ENCODE assay signal across 8 cellular contexts in the genomic region with DNA sequence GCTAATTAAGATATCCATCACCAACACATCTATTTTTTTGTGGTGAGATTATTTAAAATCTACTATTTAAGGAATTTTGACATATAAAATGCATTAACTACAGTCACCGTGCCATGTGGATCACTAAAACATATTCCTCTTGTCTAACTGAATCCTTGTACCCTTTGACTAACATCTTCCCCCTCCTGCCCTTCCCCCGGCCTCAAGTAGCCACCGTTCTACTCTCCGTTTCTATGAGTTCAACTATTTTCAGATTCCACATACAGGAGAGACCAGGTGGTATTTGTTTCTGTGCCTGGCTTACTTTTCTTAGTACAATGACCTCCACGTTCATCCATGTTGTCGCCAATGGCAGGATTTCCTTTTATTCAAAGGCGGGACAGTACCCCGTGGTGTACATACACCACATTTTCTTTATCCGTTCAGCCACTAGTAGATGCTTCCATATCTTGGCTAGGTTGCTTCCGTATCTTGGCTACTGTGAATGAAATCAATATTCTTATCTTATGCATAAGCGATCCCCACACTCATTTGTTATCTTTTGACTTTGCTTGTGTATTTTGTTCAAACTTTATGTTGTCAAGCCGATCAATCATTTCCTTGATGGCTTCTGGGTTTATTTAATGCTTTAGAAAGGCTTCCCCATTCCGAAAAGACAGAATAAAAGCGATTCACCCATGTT.
DNase-seq lines count a peak whose midpoint lies in the region; ATAC-seq and TF ChIP-seq lines count a peak whose summit lies in the region.
"Had no signal": no experiment of that assay in that cellular context is flagged by ENCODE, and none has a peak within 500 bp of the region (broad histone marks: within the 10 kb centered on the region; RNA-seq: fewer than 3 reads in every experiment).

No MANE protein-coding gene starts in this region.

- peak overlapping the region; percentile 54 for H3K4me3 Mint-ChIP-seq in activated naive CD8-positive, alpha-beta T cell treated with anti-CD3 and anti-CD28 coated beads, Interleukin-2, amount 10 ng/mL, durations not matched to agents 7 days and 5 days
- H3K4me3 Mint-ChIP-seq in stimulated activated memory B cell treated with anti-CD40 and anti-IgM and Interleukin-4, amounts not matched to agents 10 μg/mL and 1 μg/mL and 100 μg/mL, for 72 hours: peak overlapping the region; percentile 79

- peak overlapping the region; percentile 41 for H3K4me3 ChIP-seq in IMR-90 (ENCODE audit: insufficient read depth, low read depth, low read length)

- H3K23ac ChIP-seq in IMR-90 (ENCODE audit: low read depth, low read length): no peak overlapping the region

- H2AFZ ChIP-seq in IMR-90 (replicated peaks; ENCODE audit: low read length, poor library complexity): peak overlapping the region; percentile 87

- no peak overlapping the region for H2AK9ac ChIP-seq in IMR-90 (replicated peaks; ENCODE audit: low read depth, low read length, poor library complexity)

- H3K27me3 Mint-ChIP-seq in activated naive CD8-positive, alpha-beta T cell treated with anti-CD3 and anti-CD28 coated beads, Interleukin-2, amount 10 ng/mL, durations not matched to agents 7 days and 5 days: peaks cover 43% of the 10 kb centered on the region
- peaks cover 43% of the 10 kb centered on the region for H3K27me3 Mint-ChIP-seq in stimulated activated memory B cell treated with anti-CD40 and anti-IgM and Interleukin-4, amounts not matched to agents 10 μg/mL and 1 μg/mL and 100 μg/mL, for 72 hours

- no peak overlapping the region for H2BK20ac ChIP-seq in IMR-90 (ENCODE audit: low read depth, low read length)

- no peaks in the 10 kb centered on the region for H3K4me1 ChIP-seq in IMR-90 (ENCODE audit: control insufficient read depth, insufficient read depth, low read length)

- dilution Hi-C loops in IMR-90 (cut with HindIII; ENCODE audit: low sequenced_read_pairs, unreplicated experiment): no loop called here

- H3K4ac ChIP-seq in IMR-90 (ENCODE audit: low read depth, low read length): no peak overlapping the region

- no peak overlapping the region for H3K27ac Mint-ChIP-seq in activated naive CD8-positive, alpha-beta T cell treated with anti-CD3 and anti-CD28 coated beads, Interleukin-2, amount 10 ng/mL, durations not matched to agents 7 days and 5 days
- H3K27ac Mint-ChIP-seq in stimulated activated memory B cell treated with anti-CD40 and anti-IgM and Interleukin-4, amounts not matched to agents 10 μg/mL and 1 μg/mL and 100 μg/mL, for 72 hours: peak overlapping the region; percentile 55

- no peak for TF ChIP-seq POLR2A in IMR-90 (IDR thresholded peaks at IDR 0.05; ENCODE audit: low read depth, low read length)

- H2BK120ac ChIP-seq in IMR-90 (ENCODE audit: low read depth, low read length): no peak overlapping the region

- peaks cover 18% of the 10 kb centered on the region for H3K4me1 Mint-ChIP-seq in activated naive CD8-positive, alpha-beta T cell treated with anti-CD3 and anti-CD28 coated beads, Interleukin-2, amount 10 ng/mL, durations not matched to agents 7 days and 5 days
- peaks cover 25% of the 10 kb centered on the region for H3K4me1 Mint-ChIP-seq in stimulated activated memory B cell treated with anti-CD40 and anti-IgM and Interleukin-4, amounts not matched to agents 10 μg/mL and 1 μg/mL and 100 μg/mL, for 72 hours

- H4K20me1 ChIP-seq in IMR-90 (ENCODE audit: insufficient read depth, low read length): no peaks in the 10 kb centered on the region

- H3K14ac ChIP-seq in IMR-90 (replicated peaks; ENCODE audit: low read depth, low read length): no peak overlapping the region

- POLR2A ChIA-PET in IMR-90 (lab: Charles Lee; ENCODE audit: unreplicated experiment): no interaction called here
- POLR2A ChIA-PET in activated naive CD8-positive, alpha-beta T cell treated with anti-CD3 and anti-CD28 coated beads, Interleukin-2, amount 10 ng/mL, durations not matched to agents 7 days and 5 days (lab: Charles Lee): interaction anchor here (1.3 kb wide), 1 partner anchor 54 kb away, joined by 5 read pairs; no protein-coding TSS in a partner anchor

- no peaks in the 10 kb centered on the region for H3K79me1 ChIP-seq in IMR-90 (ENCODE audit: low read depth in 1 of 2, low read length in 2 of 2)

- peak overlapping the region; percentile 80 for H3K4me2 ChIP-seq in IMR-90 (ENCODE audit: low read depth, low read length)

- CTCF ChIA-PET in IMR-90 (lab: Yijun Ruan, JAX): interaction anchor here (0.5 to 3.0 kb wide), 10 partner anchors 14 to 392 kb away, joined by 3 to 27 read pairs (median 3); no protein-coding TSS in a partner anchor

- H3K9ac ChIP-seq in IMR-90 (ENCODE audit: low read depth, low read length): no peak overlapping the region

- H3K56ac ChIP-seq in IMR-90 (ENCODE audit: extremely low read depth, insufficient read depth, low read length): no peak overlapping the region; the same call in 1 of the 2 replicates

- H3K9me3 Mint-ChIP-seq in activated naive CD8-positive, alpha-beta T cell treated with anti-CD3 and anti-CD28 coated beads, Interleukin-2, amount 10 ng/mL, durations not matched to agents 7 days and 5 days: no peaks in the 10 kb centered on the region
- no peaks in the 10 kb centered on the region for H3K9me3 Mint-ChIP-seq in stimulated activated memory B cell treated with anti-CD40 and anti-IgM and Interleukin-4, amounts not matched to agents 10 μg/mL and 1 μg/mL and 100 μg/mL, for 72 hours
- H3K9me3 Mint-ChIP-seq: activated naive CD4-positive, alpha-beta T cell treated with anti-CD3 and anti-CD28 coated beads, Interleukin-2, amount 50 U/mL, for 72 hours had no signal

- no peak for TF ChIP-seq CTCF in IMR-90 (conservative IDR thresholded peaks at IDR 0.05; ENCODE audit: low read depth, low read length)

- H3K9me1 ChIP-seq in IMR-90 (ENCODE audit: insufficient read depth, low read length): no peaks in the 10 kb centered on the region

- no peaks in the 10 kb centered on the region for H3K36me3 Mint-ChIP-seq in activated naive CD8-positive, alpha-beta T cell treated with anti-CD3 and anti-CD28 coated beads, Interleukin-2, amount 10 ng/mL, durations not matched to agents 7 days and 5 days
- no peaks in the 10 kb centered on the region for H3K36me3 Mint-ChIP-seq in stimulated activated memory B cell treated with anti-CD40 and anti-IgM and Interleukin-4, amounts not matched to agents 10 μg/mL and 1 μg/mL and 100 μg/mL, for 72 hours
- H3K36me3 Mint-ChIP-seq: activated naive CD4-positive, alpha-beta T cell treated with anti-CD3 and anti-CD28 coated beads, Interleukin-2, amount 50 U/mL, for 72 hours had no signal

- DNase-seq in IMR-90 (no peak), islet precursor cell (peak; percentile 14)
- DNase-seq in activated naive CD8-positive, alpha-beta T cell treated with anti-CD3 and anti-CD28 coated beads, Interleukin-2, amount 10 ng/mL, durations not matched to agents 7 days and 5 days: no peak

- H4K8ac ChIP-seq in IMR-90 (ENCODE audit: low read depth in 2 of 2, low read length in 2 of 2): no peak overlapping the region

- H3K9me3 ChIP-seq in IMR-90 (ENCODE audit: control insufficient read depth, insufficient read depth, low read length): no peaks in the 10 kb centered on the region

- H3K27ac ChIP-seq in IMR-90 (ENCODE audit: insufficient read depth, low read length): no peak overlapping the region

- in situ Hi-C loops in IMR-90 (cut with MboI; ENCODE audit: low sequenced_read_pairs): loop anchor here (5.0 kb wide), 2 partner anchors 229 to 384 kb away; a partner anchor contains a TSS

- no peak overlapping the region for H4K91ac ChIP-seq in IMR-90 (ENCODE audit: insufficient read depth, low read depth, low read length)

- TF ChIP-seq RAD21 in IMR-90 (IDR thresholded peaks at IDR 0.05; ENCODE audit: low read length): no peak

- no peak overlapping the region for H2BK5ac ChIP-seq in IMR-90 (ENCODE audit: low read depth, low read length, poor library complexity, severe bottlenecking)

- BruUV-seq in IMR-90 (replicated peaks; lab: Mats Ljungman, UMichigan): no TSS peak

- ATAC-seq in IMR-90 (ENCODE audit: low read depth): no peak
- ATAC-seq in activated naive CD8-positive, alpha-beta T cell treated with anti-CD3 and anti-CD28 coated beads, Interleukin-2, amount 10 ng/mL, durations not matched to agents 7 days and 5 days (ENCODE audit: low read depth): no peak
- no peak for ATAC-seq in stimulated activated memory B cell treated with anti-CD40 and anti-IgM and Interleukin-4, amounts not matched to agents 10 μg/mL and 1 μg/mL and 100 μg/mL, for 72 hours
- ATAC-seq in HG02840 (IDR thresholded peaks at IDR 0.05; ENCODE audit: low FRiP score, unreplicated experiment): no peak
- ATAC-seq in GM21526 (IDR thresholded peaks at IDR 0.05; ENCODE audit: low FRiP score, unreplicated experiment): no peak
- ATAC-seq in HG02642 (IDR thresholded peaks at IDR 0.05; ENCODE audit: poor library complexity, unreplicated experiment): no peak

- H2AK5ac ChIP-seq in IMR-90 (ENCODE audit: low read depth, low read length): no peak overlapping the region

- 31% methylated on average over 3 of the region's 14 CpGs; no CpG with 5 or more reads in 1 of the 2 experiments for WGBS in IMR-90 (ENCODE audit: extremely low coverage in 2 of 2, insufficient read length in 1 of 2), 2 experiments

- H3K18ac ChIP-seq in IMR-90 (ENCODE audit: low read depth, low read length): no peak overlapping the region

- peaks cover 15% of the 10 kb centered on the region for H3K27me3 ChIP-seq in IMR-90 (ENCODE audit: control insufficient read depth, insufficient read depth, low read length)

- H2BK15ac ChIP-seq in IMR-90 (ENCODE audit: low read depth, low read length): no peak overlapping the region

- no peak overlapping the region for H4K5ac ChIP-seq in IMR-90 (ENCODE audit: low read depth, low read length)

- no peaks in the 10 kb centered on the region for H3K36me3 ChIP-seq in IMR-90 (ENCODE audit: control insufficient read depth, insufficient read depth, low read length)

- intact Hi-C loops in IMR-90 (cut with micrococcal nuclease): loop anchor here (1.0 to 5.0 kb wide), 3 partner anchors 54 to 384 kb away; a partner anchor contains a TSS

TF ChIP-seq in IMR-90, 13 proteins besides CTCF, POLR2A, EP300 and RAD21 (continues in another document):
- TF ChIP-seq CHD1 (IDR thresholded peaks at IDR 0.05; ENCODE audit: low read depth, low read length) (no peak), MAFK (IDR thresholded peaks at IDR 0.05; ENCODE audit: low read depth, low read length) (no peak), RFX5 (IDR thresholded peaks at IDR 0.05; ENCODE audit: low read depth, low read length) (no peak), RCOR1 (IDR thresholded peaks at IDR 0.05; ENCODE audit: insufficient replicate concordance, low read length) (no peak), MAZ (IDR thresholded peaks at IDR 0.05; ENCODE audit: borderline replicate concordance, low read depth, low read length) (no peak), NFE2L2 (IDR thresholded peaks at IDR 0.05; ENCODE audit: low read depth, low read length) (no peak)
- TF ChIP-seq, protein P1, sequence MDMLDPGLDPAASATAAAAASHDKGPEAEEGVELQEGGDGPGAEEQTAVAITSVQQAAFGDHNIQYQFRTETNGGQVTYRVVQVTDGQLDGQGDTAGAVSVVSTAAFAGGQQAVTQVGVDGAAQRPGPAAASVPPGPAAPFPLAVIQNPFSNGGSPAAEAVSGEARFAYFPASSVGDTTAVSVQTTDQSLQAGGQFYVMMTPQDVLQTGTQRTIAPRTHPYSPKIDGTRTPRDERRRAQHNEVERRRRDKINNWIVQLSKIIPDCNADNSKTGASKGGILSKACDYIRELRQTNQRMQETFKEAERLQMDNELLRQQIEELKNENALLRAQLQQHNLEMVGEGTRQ (IDR thresholded peaks at IDR 0.05; ENCODE audit: low read depth, low read length): no peak
